ENCODE assay signal across 8 cellular contexts in the genomic region with DNA sequence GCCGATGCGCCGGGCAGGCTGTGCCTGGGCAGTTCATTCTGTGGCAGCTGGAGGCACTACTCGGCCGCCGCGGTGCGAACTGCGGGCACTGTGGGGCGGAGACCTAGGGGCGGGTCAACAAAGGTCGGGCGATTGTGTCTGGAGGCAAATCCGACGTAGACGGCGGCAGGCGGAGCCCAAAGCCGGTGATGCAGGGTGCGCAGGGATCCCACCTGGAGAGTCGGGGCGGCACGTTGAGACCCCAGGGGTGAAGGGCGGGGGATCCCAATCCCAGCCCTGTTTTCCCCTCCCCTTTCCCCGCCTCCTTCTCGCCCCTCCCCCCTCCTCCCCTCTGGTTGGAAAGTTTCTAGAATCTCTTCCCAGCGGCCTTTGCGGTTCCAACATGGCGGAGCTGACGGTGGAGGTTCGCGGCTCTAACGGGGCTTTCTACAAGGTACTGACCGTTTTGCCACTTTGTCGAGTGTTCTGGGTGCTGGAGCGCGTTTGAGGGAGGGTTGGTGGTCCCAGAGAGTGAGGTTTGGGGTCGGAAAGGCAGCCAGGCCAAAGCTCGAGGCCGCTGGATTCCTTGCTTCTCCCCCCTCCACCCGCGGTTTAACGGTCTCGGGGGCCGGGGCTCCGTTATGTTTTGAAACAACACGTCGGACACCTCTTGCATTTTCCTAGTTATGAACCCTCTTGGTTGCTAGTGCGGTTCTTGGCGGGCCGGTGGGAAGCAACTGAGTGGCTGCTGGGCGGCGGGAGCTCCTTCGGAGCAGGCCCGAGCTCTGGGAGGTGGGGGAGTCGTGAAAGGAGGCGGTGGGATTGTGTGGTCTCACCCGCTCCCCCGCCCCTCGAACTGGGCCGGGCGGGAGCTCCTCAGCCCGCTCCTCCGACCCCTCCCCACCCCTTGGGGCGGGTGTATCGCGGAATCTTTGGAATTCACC. TPM values are rescaled to one million over a fixed set of nuclear protein-coding genes. Genes with fewer than 3 reads are reported as not detected.
A peak's percentile ranks its signal among the peaks of the same experiment; 100 is the strongest.
DNase-seq lines count a peak whose midpoint lies in the region; ATAC-seq and TF ChIP-seq lines count a peak whose summit lies in the region.

TSS of gene FXR1 (plus strand) at position 367 of the 923 bp plus-strand sequence. CDS start at position 383, 16 bp downstream.

- H3K9me3 ChIP-seq in BE2C = no peaks in the 10 kb centered on the region

- peak within 1 kb of the TSS; percentile 96 for H3K4me3 ChIP-seq in BE2C (ENCODE audit: low read depth, low read length)
- H3K4me3 ChIP-seq in choroid plexus epithelial cell (ENCODE audit: low read depth, low read length) = peak within 1 kb of the TSS; percentile 93

- H3K4me1 ChIP-seq in BE2C = 0 out of 2 replicates have a peak, but pooled peaks cover 3% of the 10 kb centered on the region

- peaks cover 25% of the 10 kb centered on the region for H3K36me3 ChIP-seq in BE2C

- peak; percentile 90 for DNase-seq in BE2C
- DNase-seq in NCI-H510A (lab: John Stamatoyannopoulos, UW) = peak; percentile 93
- DNase-seq in activated CD4-positive, alpha-beta T cell treated with anti-CD3 and anti-CD28 coated beads for 24 hours (ENCODE audit: low read depth in 2 of 2) = peak; percentile 84 to 87
- DNase-seq in choroid plexus epithelial cell (ENCODE audit: low read depth) = peak; percentile 82
- DNase-seq in kidney tubule cell (ENCODE audit: low spot score) = peak; percentile 94
- peak; percentile 81 to 82 for DNase-seq in stimulated activated CD4-positive, alpha-beta T cell treated with anti-CD3 and anti-CD28 coated beads, Interleukin-1b, Interleukin-23, amount 100 ng/mL, for 4 hours (ENCODE audit: low read depth in 2 of 2)

- peak; percentile 66 for TF ChIP-seq CTCF in BE2C (IDR thresholded peaks at IDR 0.05; ENCODE audit: low read depth, low read length)
- peak; percentile 62 for TF ChIP-seq CTCF in choroid plexus epithelial cell (conservative IDR thresholded peaks at IDR 0.05; ENCODE audit: low read depth, low read length)

- peak; percentile 89 for TF ChIP-seq POLR2A in GM19193 (IDR thresholded peaks at IDR 0.05; ENCODE audit: extremely low read depth, insufficient read depth, insufficient read length)

- no peaks in the 10 kb centered on the region; the same call in 1 of the 2 replicates for H3K27me3 ChIP-seq in BE2C

- ATAC-seq in HG03439 (IDR thresholded peaks at IDR 0.05; ENCODE audit: unreplicated experiment) = peak; percentile 99

RNA-seq across cellular contexts. Expression of gene FXR1, which starts in this region (rescaled TPM):
- polyA plus RNA-seq in BE2C (2012; ENCODE audit: insufficient read depth, insufficient read length, low read depth) = 131 TPM

Comparison
In these comparisons a context has a peak if more than half of its experiments do, and no peak if none do; other contexts are left out.
1. Peak in every context shown above with its lines: DNase-seq, ATAC-seq and H3K4me3 ChIP-seq.